ENCODE assay signal across 8 cellular contexts in genomic region chr10:12068467-12069269, GRCh38. TPM values are rescaled to one million over a fixed set of nuclear protein-coding genes. Genes with fewer than 3 reads are reported as not detected.
DNase-seq lines count a peak whose midpoint lies in the region; ATAC-seq and TF ChIP-seq lines count a peak whose summit lies in the region.

Gene DHTKD1 (plus strand): TSS chr10:12068954. CDS start chr10:12069034, 80 bp downstream.

- H3K4me3 Mint-ChIP-seq in CD4-positive, CD25-positive, alpha-beta regulatory T cell, result peak within 1 kb of the TSS; percentile 88 to 93 (median 89)

- H3K27me3 ChIP-seq in CD4-positive, CD25-positive, alpha-beta regulatory T cell (ENCODE audit: control insufficient read depth, insufficient read depth, low read length), result no peaks in the 10 kb centered on the region
- H3K27me3 ChIP-seq in liver (ENCODE audit: control insufficient read depth in 4 of 4, insufficient read depth in 4 of 4, low read length in 3 of 4), result no peaks in the 10 kb centered on the region

- TF ChIP-seq RAD21 in liver (IDR thresholded peaks at IDR 0.05), result peak; percentile 48 to 74

- peak; percentile 67 for TF ChIP-seq CTCF in liver (IDR thresholded peaks at IDR 0.05; ENCODE audit: low read depth, low read length, missing input control)

- H3K36me3 Mint-ChIP-seq in CD4-positive, CD25-positive, alpha-beta regulatory T cell, result no peaks in the 10 kb centered on the region

- H3K4me3 ChIP-seq in CD4-positive, CD25-positive, alpha-beta regulatory T cell (ENCODE audit: low read depth, low read length), result peak within 1 kb of the TSS; percentile 90
- peak within 1 kb of the TSS; percentile 81 to 100 (median 95) for H3K4me3 ChIP-seq in liver (ENCODE audit: low read depth in 1 of 3, low read length in 3 of 3)

- H3K9ac ChIP-seq in liver (ENCODE audit: low read depth in 1 of 2, low read length in 2 of 2), result peak within 1 kb of the TSS; percentile 60 to 85

- H3K27me3 Mint-ChIP-seq in CD4-positive, CD25-positive, alpha-beta regulatory T cell, result no peaks in the 10 kb centered on the region

- H3K36me3 ChIP-seq in CD4-positive, CD25-positive, alpha-beta regulatory T cell (ENCODE audit: control insufficient read depth, insufficient read depth, low read length), result no peaks in the 10 kb centered on the region
- no peaks in the 10 kb centered on the region for H3K36me3 ChIP-seq in liver (ENCODE audit: control insufficient read depth in 4 of 4, insufficient read depth in 3 of 4, low read depth in 1 of 4, low read length in 3 of 4)

- peaks cover 15% of the 10 kb centered on the region for H3K4me1 ChIP-seq in CD4-positive, CD25-positive, alpha-beta regulatory T cell (ENCODE audit: control insufficient read depth, insufficient read depth, low read length, poor library complexity, severe bottlenecking)
- peaks cover 0 to 22% (median 16%) of the 10 kb centered on the region in 4 donors for H3K4me1 ChIP-seq in liver (ENCODE audit: control insufficient read depth in 4 of 4, insufficient read depth in 4 of 4, low read length in 3 of 4)

- peak within 1 kb of the TSS; percentile 74 to 96 (median 96) for H3K27ac Mint-ChIP-seq in CD4-positive, CD25-positive, alpha-beta regulatory T cell

- DNase-seq in CD4-positive, CD25-positive, alpha-beta regulatory T cell, result peak; percentile 97 to 99 (median 98)
- DNase-seq in NCI-H774 (lab: John Stamatoyannopoulos, UW) (peak; percentile 98), dermis microvascular lymphatic vessel endothelial cell (ENCODE audit: low read depth in 2 of 2) (peak; percentile 90 to 98)
- peak; percentile 98 for DNase-seq in activated CD4-positive, alpha-beta T cell treated with anti-CD3 and anti-CD28 coated beads, Interleukin-2, amount 50 U/mL, for 4 hours
- DNase-seq in stimulated activated CD4-positive, alpha-beta T cell treated with anti-CD3 and anti-CD28 coated beads, Interleukin-4, amount 100 ng/mL, for 24 hours, result peak; percentile 99

- peaks cover 14 to 30% (median 19%) of the 10 kb centered on the region in 4 donors for H3K4me1 Mint-ChIP-seq in CD4-positive, CD25-positive, alpha-beta regulatory T cell

- H3K9me3 Mint-ChIP-seq in CD4-positive, CD25-positive, alpha-beta regulatory T cell, result no peaks in the 10 kb centered on the region

- WGBS in liver, result 2% methylated on average over 66 of the region's 66 CpGs

- H3K9me3 ChIP-seq in CD4-positive, CD25-positive, alpha-beta regulatory T cell (ENCODE audit: control insufficient read depth in 2 of 2, low read length in 2 of 2), result no peaks in the 10 kb centered on the region
- H3K9me3 ChIP-seq in liver (ENCODE audit: control insufficient read depth in 4 of 4, low read length in 3 of 4), result no peaks in the 10 kb centered on the region

- peak within 1 kb of the TSS; percentile 76 for H3K27ac ChIP-seq in CD4-positive, CD25-positive, alpha-beta regulatory T cell (ENCODE audit: insufficient read depth, low read length, poor library complexity, severe bottlenecking)
- peak within 1 kb of the TSS; percentile 93 for H3K27ac ChIP-seq in liver (ENCODE audit: low read depth in 1 of 2, low read length in 2 of 2)

- ATAC-seq in CD4-positive, CD25-positive, alpha-beta regulatory T cell (ENCODE audit: low read depth in 2 of 2), result peak; percentile 98 to 99
- peak; percentile 95 for ATAC-seq in GM19395 (IDR thresholded peaks at IDR 0.05; ENCODE audit: unreplicated experiment)
- ATAC-seq in HG03565 (IDR thresholded peaks at IDR 0.05; ENCODE audit: unreplicated experiment), result peak; percentile 97

TF ChIP-seq in liver, 16 proteins besides CTCF, POLR2A, EP300 and RAD21:
- TF ChIP-seq, protein P1, sequence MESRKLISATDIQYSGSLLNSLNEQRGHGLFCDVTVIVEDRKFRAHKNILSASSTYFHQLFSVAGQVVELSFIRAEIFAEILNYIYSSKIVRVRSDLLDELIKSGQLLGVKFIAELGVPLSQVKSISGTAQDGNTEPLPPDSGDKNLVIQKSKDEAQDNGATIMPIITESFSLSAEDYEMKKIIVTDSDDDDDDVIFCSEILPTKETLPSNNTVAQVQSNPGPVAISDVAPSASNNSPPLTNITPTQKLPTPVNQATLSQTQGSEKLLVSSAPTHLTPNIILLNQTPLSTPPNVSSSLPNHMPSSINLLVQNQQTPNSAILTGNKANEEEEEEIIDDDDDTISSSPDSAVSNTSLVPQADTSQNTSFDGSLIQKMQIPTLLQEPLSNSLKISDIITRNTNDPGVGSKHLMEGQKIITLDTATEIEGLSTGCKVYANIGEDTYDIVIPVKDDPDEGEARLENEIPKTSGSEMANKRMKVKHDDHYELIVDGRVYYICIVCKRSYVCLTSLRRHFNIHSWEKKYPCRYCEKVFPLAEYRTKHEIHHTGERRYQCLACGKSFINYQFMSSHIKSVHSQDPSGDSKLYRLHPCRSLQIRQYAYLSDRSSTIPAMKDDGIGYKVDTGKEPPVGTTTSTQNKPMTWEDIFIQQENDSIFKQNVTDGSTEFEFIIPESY (IDR thresholded peaks at IDR 0.05), result peak; percentile 56
- TF ChIP-seq YY1 (IDR thresholded peaks at IDR 0.05) (peak; percentile 79), FOXA2 (IDR thresholded peaks at IDR 0.05) (peak; percentile 67), FOXA1 (IDR thresholded peaks at IDR 0.05) (peak; percentile 4), NR2F2 (IDR thresholded peaks at IDR 0.05) (peak; percentile 39), GABPA (IDR thresholded peaks at IDR 0.05 in 1 of 2, conservative IDR thresholded peaks at IDR 0.05 in 1 of 2) (peak; percentile 47 to 83), JUND (IDR thresholded peaks at IDR 0.05) (peak in 1 of 2 donors; percentile 51), SP1 (IDR thresholded peaks at IDR 0.05) (peak; percentile 97), TAF1 (conservative IDR thresholded peaks at IDR 0.05) (peak; percentile 91), REST (IDR thresholded peaks at IDR 0.05) (peak; percentile 90), EGR1 (IDR thresholded peaks at IDR 0.05; ENCODE audit: low read depth in 2 of 2) (peak in 1 of 2 donors; percentile 34), ATF3 (IDR thresholded peaks at IDR 0.05) (no peak), MAX (IDR thresholded peaks at IDR 0.05) (peak; percentile 81), HNF4A (conservative IDR thresholded peaks at IDR 0.05) (peak; percentile 48 to 52), RXRA (IDR thresholded peaks at IDR 0.05) (peak; percentile 70 to 75), HNF4G (IDR thresholded peaks at IDR 0.05) (peak; percentile 44)

RNA-seq across cellular contexts. Expression of gene DHTKD1, which starts in this region (rescaled TPM):
- 8.8 TPM for total RNA-seq in CD4-positive, CD25-positive, alpha-beta regulatory T cell
- 10 to 100 TPM in 1 of 4 donors, 1 to 10 TPM in 3; 6.0 to 18.9 (median 7.4) TPM for polyA plus RNA-seq in CD4-positive, CD25-positive, alpha-beta regulatory T cell
- 19.0 and 20.7 TPM in 2 replicates for total RNA-seq in dermis microvascular lymphatic vessel endothelial cell
- total RNA-seq in liver, result 100 to 1,000 TPM in 1 of 2 donors, 10 to 100 TPM in 1; 26.2 to 119 TPM
- polyA plus RNA-seq in liver, result 10 to 100 TPM; 41.1 to 45.0 TPM

Comparison
In these comparisons a context has a peak if more than half of its experiments do, and no peak if none do; other contexts are left out.
1. Peak in every context shown above with its lines: DNase-seq, ATAC-seq, H3K4me3 ChIP-seq and H3K27ac ChIP-seq.